14 cellular contexts compared by ENCODE assay signal in the genomic region with DNA sequence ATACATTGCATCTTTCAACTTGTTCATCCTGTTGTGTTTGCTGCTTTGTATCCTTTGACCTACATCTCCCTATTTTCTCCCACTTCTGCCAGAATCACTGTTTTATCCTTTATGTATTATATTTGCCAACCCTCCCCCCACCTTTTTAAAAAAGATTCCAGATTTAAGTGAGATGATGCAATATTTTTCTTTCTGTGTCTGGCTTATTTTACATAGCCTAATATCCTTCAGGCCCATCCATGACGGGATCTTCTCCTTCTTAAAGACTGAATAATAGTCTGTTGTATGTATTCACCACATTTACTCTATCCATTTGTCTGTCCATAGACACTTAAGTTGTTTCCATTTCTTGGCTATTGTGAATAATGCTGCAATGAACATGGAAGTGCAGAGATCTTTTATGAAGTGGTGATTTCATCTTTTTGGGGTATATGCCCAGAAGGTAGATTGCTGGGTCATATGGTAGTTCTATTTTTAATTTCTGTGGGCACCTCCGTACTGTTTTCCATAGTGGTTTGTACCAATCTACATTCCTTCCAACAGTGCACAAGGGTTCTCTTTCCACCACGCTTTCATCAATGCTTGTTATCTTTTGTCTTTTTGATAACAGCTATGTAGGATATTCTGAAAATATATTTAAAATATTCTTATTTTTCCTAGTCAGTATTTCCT.
DNase-seq lines count a peak whose midpoint lies in the region; ATAC-seq and TF ChIP-seq lines count a peak whose summit lies in the region.
"Had no signal": no experiment of that assay in that cellular context is flagged by ENCODE, and none has a peak within 500 bp of the region (broad histone marks: within the 10 kb centered on the region; RNA-seq: fewer than 3 reads in every experiment).

No MANE protein-coding gene starts in this region.

- no peak overlapping the region for H3K4me3 ChIP-seq in IMR-90 (ENCODE audit: insufficient read depth, low read depth, low read length)
- H3K4me3 ChIP-seq: A549, GM23248 had no signal

- H3K36me3 ChIP-seq in IMR-90 (ENCODE audit: control insufficient read depth, insufficient read depth, low read length), result no peaks in the 10 kb centered on the region

- H3K4ac ChIP-seq in IMR-90 (ENCODE audit: low read depth, low read length), result no peak overlapping the region

- H3K9me3 ChIP-seq in IMR-90 (ENCODE audit: control insufficient read depth, insufficient read depth, low read length), result no peaks in the 10 kb centered on the region
- H3K9me3 ChIP-seq: A549, Caco-2 had no signal

- dilution Hi-C loops in IMR-90 (cut with HindIII; ENCODE audit: low sequenced_read_pairs, unreplicated experiment), result no loop called here

- POLR2A ChIA-PET in IMR-90 (lab: Charles Lee; ENCODE audit: unreplicated experiment), result no interaction called here

- no peak overlapping the region for H2BK120ac ChIP-seq in IMR-90 (ENCODE audit: low read depth, low read length)

- ATAC-seq in IMR-90 (ENCODE audit: low read depth) (no peak), HG02840 (IDR thresholded peaks at IDR 0.05; ENCODE audit: low FRiP score, unreplicated experiment) (no peak)
- ATAC-seq: A549 had no signal

- H3K14ac ChIP-seq in IMR-90 (replicated peaks; ENCODE audit: low read depth, low read length), result no peak overlapping the region

- H2AK9ac ChIP-seq in IMR-90 (replicated peaks; ENCODE audit: low read depth, low read length, poor library complexity), result no peak overlapping the region

- no peak overlapping the region for H2BK5ac ChIP-seq in IMR-90 (ENCODE audit: low read depth, low read length, poor library complexity, severe bottlenecking)

- H2AK5ac ChIP-seq in IMR-90 (ENCODE audit: low read depth, low read length), result no peak overlapping the region

- H3K27ac ChIP-seq in IMR-90 (ENCODE audit: insufficient read depth, low read length), result no peak overlapping the region
- H3K27ac ChIP-seq: A549, C4-2B, GM23248 had no signal

- H4K8ac ChIP-seq in IMR-90 (ENCODE audit: low read depth in 2 of 2, low read length in 2 of 2), result no peak overlapping the region

- no peak overlapping the region for H2BK15ac ChIP-seq in IMR-90 (ENCODE audit: low read depth, low read length)

- no peak overlapping the region for H3K4me2 ChIP-seq in IMR-90 (ENCODE audit: low read depth, low read length)
- H3K4me2 ChIP-seq: A549 had no signal

- no peak overlapping the region for H3K9ac ChIP-seq in IMR-90 (ENCODE audit: low read depth, low read length)
- H3K9ac ChIP-seq: GM23248 had no signal

- no peak for TF ChIP-seq CTCF in IMR-90 (conservative IDR thresholded peaks at IDR 0.05; ENCODE audit: low read depth, low read length)

- no peak overlapping the region for H2BK20ac ChIP-seq in IMR-90 (ENCODE audit: low read depth, low read length)

- TF ChIP-seq RAD21 in IMR-90 (IDR thresholded peaks at IDR 0.05; ENCODE audit: low read length), result no peak

- H4K20me1 ChIP-seq in IMR-90 (ENCODE audit: insufficient read depth, low read length), result no peaks in the 10 kb centered on the region

- no peak overlapping the region for H4K5ac ChIP-seq in IMR-90 (ENCODE audit: low read depth, low read length)

- no peak for DNase-seq in IMR-90
- DNase-seq in amniotic epithelial cell (ENCODE audit: low read depth), result peak; percentile 31
- peak; percentile 8 for DNase-seq in fibroblast of peridontal ligament (ENCODE audit: extremely low read depth)
- no peak for DNase-seq in NCI-H2171 (lab: John Stamatoyannopoulos, UW)
- no peak for DNase-seq in A172 (ENCODE audit: low spot score)
- DNase-seq: AML-193; Caco-2; CD4-positive, alpha-beta T cell; GM23248; HCEC 1CT; HFFc6 had no signal

- H3K4me1 ChIP-seq in IMR-90 (ENCODE audit: control insufficient read depth, insufficient read depth, low read length), result peaks cover 4% of the 10 kb centered on the region; the same call in 1 of the 2 replicates

- H3K23ac ChIP-seq in IMR-90 (ENCODE audit: low read depth, low read length), result no peak overlapping the region

- no peaks in the 10 kb centered on the region for H3K27me3 ChIP-seq in IMR-90 (ENCODE audit: control insufficient read depth, insufficient read depth, low read length)

- no peak for TF ChIP-seq POLR2A in IMR-90 (IDR thresholded peaks at IDR 0.05; ENCODE audit: low read depth, low read length)

- H2AFZ ChIP-seq in IMR-90 (replicated peaks; ENCODE audit: low read length, poor library complexity), result no peak overlapping the region
- H2AFZ ChIP-seq: GM23248 had no signal

- H3K18ac ChIP-seq in IMR-90 (ENCODE audit: low read depth, low read length), result no peak overlapping the region

- H3K56ac ChIP-seq in IMR-90 (ENCODE audit: extremely low read depth, insufficient read depth, low read length), result no peak overlapping the region

- CTCF ChIA-PET in IMR-90 (lab: Yijun Ruan, JAX), result no interaction called here

- no peaks in the 10 kb centered on the region for H3K9me1 ChIP-seq in IMR-90 (ENCODE audit: insufficient read depth, low read length)

- in situ Hi-C loops in IMR-90 (cut with MboI; ENCODE audit: low sequenced_read_pairs), result no loop called here

- no peak overlapping the region for H4K91ac ChIP-seq in IMR-90 (ENCODE audit: insufficient read depth, low read depth, low read length)

- intact Hi-C loops in IMR-90 (cut with micrococcal nuclease), result no loop called here

- H3K79me1 ChIP-seq in IMR-90 (ENCODE audit: low read depth in 1 of 2, low read length in 2 of 2), result peaks cover 5 to 7% of the 10 kb centered on the region in 2 experiments; a peak in 3 of 4 replicates

- no CpG with 5 or more reads among the region's 3 CpGs for WGBS in IMR-90 (ENCODE audit: extremely low coverage in 2 of 2, insufficient read length in 1 of 2), 2 experiments

- BruUV-seq in IMR-90 (replicated peaks; lab: Mats Ljungman, UMichigan), result no TSS peak

TF ChIP-seq in IMR-90, 13 proteins besides CTCF, POLR2A, EP300 and RAD21:
- TF ChIP-seq CHD1 (IDR thresholded peaks at IDR 0.05; ENCODE audit: low read depth, low read length) (no peak), CEBPB (IDR thresholded peaks at IDR 0.05; ENCODE audit: low read depth, low read length) (peak; percentile 77)

Comparison
In these comparisons a context has a peak if more than half of its experiments do, and no peak if none do; other contexts are left out.
1. DNase-seq: peak in amniotic epithelial cell (single experiment) and fibroblast of peridontal ligament (single experiment); none in IMR-90 (single experiment), NCI-H2171 (single experiment) and A172 (single experiment).